ENCODE assay signal across 36 cellular contexts in genomic region chr16:53826658-53827057, GRCh38.
"Had no signal": no experiment of that assay in that cellular context is flagged by ENCODE, and none has a peak within 500 bp of the region (broad histone marks: within the 10 kb centered on the region; RNA-seq: fewer than 3 reads in every experiment).

No MANE protein-coding gene starts in this region.

- H3K4me2 ChIP-seq: smooth muscle cell had no signal

- H3K27ac ChIP-seq: adrenal gland, colonic mucosa, gastrocnemius medialis, neutrophil, prostate gland, transverse colon had no signal

- H3K9me3 ChIP-seq: adrenal gland, colonic mucosa, gastrocnemius medialis, mucosa of descending colon, neutrophil, prostate gland, transverse colon had no signal

- H3K27me3 Mint-ChIP-seq: activated CD4-positive, alpha-beta memory T cell treated with anti-CD3 and anti-CD28 coated beads for 36 hours; activated CD4-positive, alpha-beta T cell treated with anti-CD3 and anti-CD28 coated beads, Interleukin-2, amount 10 ng/mL, durations not matched to agents 24 days and 14 days; activated naive CD8-positive, alpha-beta T cell treated with anti-CD3 and anti-CD28 coated beads for 36 hours; brain; central memory CD8-positive, alpha-beta T cell; effector memory CD8-positive, alpha-beta T cell; stimulated activated memory B cell treated with anti-CD40 and anti-IgM and Interleukin-4, amounts not matched to agents 10 μg/mL and 1 μg/mL and 100 μg/mL, for 72 hours had no signal

- H3K27ac Mint-ChIP-seq: activated CD4-positive, alpha-beta memory T cell treated with anti-CD3 and anti-CD28 coated beads for 36 hours; activated CD4-positive, alpha-beta T cell treated with anti-CD3 and anti-CD28 coated beads, Interleukin-2, amount 10 ng/mL, durations not matched to agents 24 days and 14 days; activated naive CD4-positive, alpha-beta T cell treated with anti-CD3 and anti-CD28 coated beads for 36 hours; activated naive CD8-positive, alpha-beta T cell treated with anti-CD3 and anti-CD28 coated beads for 36 hours; activated T-helper 1 cell treated with anti-CD3 and anti-CD28 coated beads, Interleukin-12 subunit alpha, Interleukin-12 subunit beta, Interleukin-2, Interleukin-4 antibody, amounts not matched to agents 30 ng/mL and 10 ng/mL and 1 ng/mL, durations not matched to agents 14 hours and 24 hours and 36 hours; brain; effector memory CD8-positive, alpha-beta T cell; nephron; stimulated activated memory B cell treated with anti-CD40 and anti-IgM and Interleukin-4, amounts not matched to agents 10 μg/mL and 1 μg/mL and 100 μg/mL, for 72 hours; T-helper 1 cell treated with Interleukin-12 subunit alpha and Interleukin-12 subunit beta and Interleukin-4 antibody, amounts not matched to agents 30 μg/mL and 1 μg/mL, for 36 hours had no signal

- ATAC-seq: effector memory CD8-positive, alpha-beta T cell; gastrocnemius medialis; left lobe of liver; mucosa of descending colon; stimulated activated memory B cell treated with anti-CD40 and anti-IgM and Interleukin-4, amounts not matched to agents 10 μg/mL and 1 μg/mL and 100 μg/mL, for 72 hours had no signal

- H3K27me3 ChIP-seq: adrenal gland, colonic mucosa, gastrocnemius medialis, neutrophil, transverse colon had no signal

- H3K36me3 ChIP-seq: adrenal gland, colonic mucosa, neutrophil, prostate gland had no signal

- H3K4me3 Mint-ChIP-seq: activated CD4-positive, alpha-beta memory T cell treated with anti-CD3 and anti-CD28 coated beads for 36 hours; activated CD4-positive, alpha-beta T cell treated with anti-CD3 and anti-CD28 coated beads, Interleukin-2, amount 10 ng/mL, durations not matched to agents 24 days and 14 days; activated naive CD4-positive, alpha-beta T cell treated with anti-CD3 and anti-CD28 coated beads for 36 hours; activated naive CD8-positive, alpha-beta T cell treated with anti-CD3 and anti-CD28 coated beads for 36 hours; activated T-helper 1 cell treated with anti-CD3 and anti-CD28 coated beads, Interleukin-12 subunit alpha, Interleukin-12 subunit beta, Interleukin-2, Interleukin-4 antibody, amounts not matched to agents 30 ng/mL and 10 ng/mL and 1 ng/mL, durations not matched to agents 14 hours and 24 hours and 36 hours; brain; central memory CD8-positive, alpha-beta T cell; effector memory CD8-positive, alpha-beta T cell; immature natural killer cell; nephron; stimulated activated memory B cell treated with anti-CD40 and anti-IgM and Interleukin-4, amounts not matched to agents 10 μg/mL and 1 μg/mL and 100 μg/mL, for 72 hours; T-helper 1 cell treated with Interleukin-12 subunit alpha and Interleukin-12 subunit beta and Interleukin-4 antibody, amounts not matched to agents 30 μg/mL and 1 μg/mL, for 36 hours had no signal

- H3K9me3 Mint-ChIP-seq: activated CD4-positive, alpha-beta memory T cell treated with anti-CD3 and anti-CD28 coated beads for 36 hours; activated naive CD4-positive, alpha-beta T cell treated with anti-CD3 and anti-CD28 coated beads for 36 hours; activated naive CD8-positive, alpha-beta T cell treated with anti-CD3 and anti-CD28 coated beads for 36 hours; activated T-helper 1 cell treated with anti-CD3 and anti-CD28 coated beads, Interleukin-12 subunit alpha, Interleukin-12 subunit beta, Interleukin-2, Interleukin-4 antibody, amounts not matched to agents 30 ng/mL and 10 ng/mL and 1 ng/mL, durations not matched to agents 14 hours and 24 hours and 36 hours; central memory CD8-positive, alpha-beta T cell; effector memory CD8-positive, alpha-beta T cell; immature natural killer cell; stimulated activated memory B cell treated with anti-CD40 and anti-IgM and Interleukin-4, amounts not matched to agents 10 μg/mL and 1 μg/mL and 100 μg/mL, for 72 hours; T-helper 1 cell treated with Interleukin-12 subunit alpha and Interleukin-12 subunit beta and Interleukin-4 antibody, amounts not matched to agents 30 μg/mL and 1 μg/mL, for 36 hours had no signal

- H3K4me3 ChIP-seq: adrenal gland, colonic mucosa, gastrocnemius medialis, lung, mucosa of descending colon, prostate gland, smooth muscle cell, transverse colon had no signal

- DNase-seq: activated CD4-positive, alpha-beta memory T cell treated with anti-CD3 and anti-CD28 coated beads for 36 hours; activated CD4-positive, alpha-beta T cell treated with anti-CD3 and anti-CD28 coated beads, Interleukin-2, amount 10 ng/mL, durations not matched to agents 24 days and 14 days; activated CD4-positive, CD25-positive, alpha-beta regulatory T cell treated with anti-CD3 and anti-CD28 coated beads, Interleukin-2, amount 50 U/mL, for 72 hours; activated CD8-positive, alpha-beta memory T cell treated with anti-CD3 and anti-CD28 coated beads, Interleukin-2, amount 50 U/mL, for 4 hours; activated effector memory CD4-positive, alpha-beta T cell treated with anti-CD3 and anti-CD28 coated beads, Interleukin-2, amount 50 U/mL, for 16 hours; activated naive CD4-positive, alpha-beta T cell treated with anti-CD3 and anti-CD28 coated beads for 36 hours; activated naive CD8-positive, alpha-beta T cell treated with anti-CD3 and anti-CD28 coated beads for 36 hours; activated T-cell treated with anti-CD3 and anti-CD28 coated beads, Interleukin-2, amount 50 U/mL, for 1 hour; adrenal gland; aorta; colonic mucosa; effector memory CD8-positive, alpha-beta T cell; erythroblast; gastrocnemius medialis; hypothalamus; immature natural killer cell; mesendoderm; mucosa of descending colon; retina; stimulated activated CD4-positive, alpha-beta T cell treated with anti-CD3 and anti-CD28 coated beads, Interleukin-1b, Interleukin-23, amount 100 ng/mL, for 48 hours; stimulated activated CD4-positive, alpha-beta T cell treated with anti-CD3 and anti-CD28 coated beads, Interleukin-4, amount 100 ng/mL, for 4 hours; stimulated activated CD8-positive, alpha-beta memory T cell treated with anti-CD3 and anti-CD28 coated beads, Interleukin-4, amount 100 ng/mL, for 48 hours; SW 1271; T1000; transverse colon had no signal

- H3K4me1 ChIP-seq: colonic mucosa, prostate gland, transverse colon had no signal
